ENCODE assay signal across 9 cellular contexts in genomic region chr1:228488818-228489674, GRCh38. TPM values are rescaled to one million over a fixed set of nuclear protein-coding genes. Genes with fewer than 3 reads are reported as not detected.
DNase-seq lines count a peak whose midpoint lies in the region; ATAC-seq, FAIRE-seq and TF ChIP-seq lines count a peak whose summit lies in the region.
"Had no signal": no experiment of that assay in that cellular context is flagged by ENCODE, and none has a peak within 500 bp of the region (broad histone marks: within the 10 kb centered on the region; RNA-seq: fewer than 3 reads in every experiment).

No MANE protein-coding gene starts in this region.

- 0 out of 2 replicates have a peak, but pooled peaks cover 2% of the 10 kb centered on the region for H3K27me3 ChIP-seq in GM23338 (ENCODE audit: insufficient read depth)
- no peaks in the 10 kb centered on the region for H3K27me3 ChIP-seq in lower lobe of right lung (ENCODE audit: low read depth)
- H3K27me3 ChIP-seq: gastroesophageal sphincter had no signal

- H3K9me2 ChIP-seq in GM23338 (ENCODE audit: insufficient read depth): no peaks in the 10 kb centered on the region

- peaks cover 42% of the 10 kb centered on the region for H3K36me3 Mint-ChIP-seq in GM23338 (ENCODE audit: low read depth)
- H3K36me3 Mint-ChIP-seq in activated naive CD8-positive, alpha-beta T cell treated with anti-CD3 and anti-CD28 coated beads for 36 hours: peaks cover 33% of the 10 kb centered on the region

- TF ChIP-seq POLR2A in A549 (IDR thresholded peaks at IDR 0.05; ENCODE audit: low read length): no peak

- H3K9me3 Mint-ChIP-seq in GM23338: no peaks in the 10 kb centered on the region
- H3K9me3 Mint-ChIP-seq in activated naive CD8-positive, alpha-beta T cell treated with anti-CD3 and anti-CD28 coated beads for 36 hours: no peaks in the 10 kb centered on the region

- DNase-seq in A549 (ENCODE audit: low read depth in 1 of 2, low spot score in 1 of 2) (no peak), GM23338 (ENCODE audit: low spot score) (no peak), lower lobe of right lung (no peak), OCI-M2 (lab: John Stamatoyannopoulos, UW; ENCODE audit: unreplicated experiment) (no peak), NOMO-1 treated with dmso at 0.1 percent for 144 hours (lab: John Stamatoyannopoulos, UW; ENCODE audit: unreplicated experiment) (no peak), cerebellar cortex (ENCODE audit: low spot score) (no peak)
- DNase-seq in activated naive CD8-positive, alpha-beta T cell treated with anti-CD3 and anti-CD28 coated beads for 36 hours: no peak

- TF ChIP-seq CTCF in A549 (IDR thresholded peaks at IDR 0.05) (no peak), GM23338 (conservative IDR thresholded peaks at IDR 0.05; ENCODE audit: low read depth in 2 of 2) (no peak), lower lobe of right lung (IDR thresholded peaks at IDR 0.05) (no peak)

- H3K36me3 ChIP-seq in GM23338 (ENCODE audit: insufficient read depth) (no peaks in the 10 kb centered on the region; the same call in 1 of the 2 replicates), lower lobe of right lung (peaks cover 42% of the 10 kb centered on the region)

- CTCF ChIA-PET in A549 (lab: Yijun Ruan, JAX): interaction anchor here (0.7 to 3.4 kb wide), 4 partner anchors 12 to 358 kb away, joined by 3 to 26 read pairs (median 4); no protein-coding TSS in a partner anchor

- peaks cover 15% of the 10 kb centered on the region for H3K27me3 Mint-ChIP-seq in GM23338 (ENCODE audit: insufficient read depth, low read depth, poor library complexity)
- H3K27me3 Mint-ChIP-seq in activated naive CD8-positive, alpha-beta T cell treated with anti-CD3 and anti-CD28 coated beads for 36 hours: no peaks in the 10 kb centered on the region

- no peak for FAIRE-seq in A549 (lab: Jason Lieb, UNC)

- no peak for TF ChIP-seq RAD21 in A549 (conservative IDR thresholded peaks at IDR 0.05 in 1 of 2, IDR thresholded peaks at IDR 0.05 in 1 of 2)

- peaks cover 17% of the 10 kb centered on the region for H3K4me1 Mint-ChIP-seq in GM23338
- peaks cover 33% of the 10 kb centered on the region for H3K4me1 Mint-ChIP-seq in activated naive CD8-positive, alpha-beta T cell treated with anti-CD3 and anti-CD28 coated beads for 36 hours

- H3K4me2 ChIP-seq in A549: peak overlapping the region; percentile 97
- H3K4me2 ChIP-seq in GM23338: peak overlapping the region; percentile 90; the same call in 1 of the 2 replicates

- peak overlapping the region; percentile 88; the same call in 1 of the 3 replicates for H3K4me3 ChIP-seq in A549
- H3K4me3 ChIP-seq in GM23338: peak overlapping the region; percentile 99
- peak overlapping the region; percentile 98 for H3K4me3 ChIP-seq in lower lobe of right lung

- H3K9me3 ChIP-seq in A549: no peaks in the 10 kb centered on the region
- H3K9me3 ChIP-seq in lower lobe of right lung: no peaks in the 10 kb centered on the region
- H3K9me3 ChIP-seq: gastroesophageal sphincter had no signal

- no peak overlapping the region for H3K27ac Mint-ChIP-seq in GM23338
- H3K27ac Mint-ChIP-seq in activated naive CD8-positive, alpha-beta T cell treated with anti-CD3 and anti-CD28 coated beads for 36 hours: peak overlapping the region; percentile 91

- no peak for ATAC-seq in A549
- no peak for ATAC-seq in GM23338
- ATAC-seq in lower lobe of right lung: no peak
- no peak for ATAC-seq in HG03175 (IDR thresholded peaks at IDR 0.05; ENCODE audit: unreplicated experiment)
- ATAC-seq: gastroesophageal sphincter had no signal

- no peak overlapping the region for H2AFZ ChIP-seq in GM23338

- POLR2A ChIA-PET in A549 (lab: Yijun Ruan, JAX): no interaction called here

- peaks cover 19% of the 10 kb centered on the region for H3K79me2 ChIP-seq in GM23338 (replicated peaks; ENCODE audit: insufficient read depth)

- H3F3A ChIP-seq in GM23338 (replicated peaks; ENCODE audit: low read depth): 0 out of 2 replicates have a peak, but pooled peaks cover 7% of the 10 kb centered on the region

- 92% methylated on average over 9 of the region's 9 CpGs for WGBS in A549 (ENCODE audit: missing lambda C conversion rate)

- intact Hi-C loops in lower lobe of right lung (cut with DNase I): no loop called here

- H3K27ac ChIP-seq in A549: peak overlapping the region; percentile 94 to 97; a peak in 5 of 6 replicates
- H3K27ac ChIP-seq in GM23338 (ENCODE audit: low read depth): no peak overlapping the region
- no peak overlapping the region for H3K27ac ChIP-seq in lower lobe of right lung

- peak overlapping the region; percentile 83 for H3K4me3 Mint-ChIP-seq in GM23338
- H3K4me3 Mint-ChIP-seq in activated naive CD8-positive, alpha-beta T cell treated with anti-CD3 and anti-CD28 coated beads for 36 hours: peak overlapping the region; percentile 92

- peaks cover 8% of the 10 kb centered on the region; the same call in 1 of the 2 replicates for H4K20me1 ChIP-seq in GM23338 (replicated peaks; ENCODE audit: insufficient read depth)

- TF ChIP-seq EP300 in A549 (IDR thresholded peaks at IDR 0.05): no peak

- H3K4me1 ChIP-seq in A549 (peaks cover 41% of the 10 kb centered on the region), GM23338 (ENCODE audit: insufficient read depth) (peaks cover 13% of the 10 kb centered on the region; the same call in 1 of the 2 replicates), lower lobe of right lung (peaks cover 38% of the 10 kb centered on the region)

TF ChIP-seq in A549, 52 proteins besides CTCF, POLR2A, EP300 and RAD21 (continues in another document):
- TF ChIP-seq HDAC2 (IDR thresholded peaks at IDR 0.05) (no peak), SREBF2 (IDR thresholded peaks at IDR 0.05) (no peak), TFCP2L1 (CRISPR knock-in tag; IDR thresholded peaks at IDR 0.05) (no peak), RNF2 (IDR thresholded peaks at IDR 0.05; ENCODE audit: borderline replicate concordance, low read depth) (no peak), HEYL (CRISPR knock-in tag; IDR thresholded peaks at IDR 0.05) (no peak), CEBPB (IDR thresholded peaks at IDR 0.05) (no peak), PHF8 (IDR thresholded peaks at IDR 0.05; ENCODE audit: borderline replicate concordance, low read depth) (no peak), CBX8 (IDR thresholded peaks at IDR 0.05) (no peak), ATOH8 (CRISPR knock-in tag; IDR thresholded peaks at IDR 0.05; ENCODE audit: low read depth) (no peak), SMC3 (IDR thresholded peaks at IDR 0.05) (no peak), MYC (IDR thresholded peaks at IDR 0.05; ENCODE audit: borderline replicate concordance, low read length) (no peak), MAFK (IDR thresholded peaks at IDR 0.05; ENCODE audit: partially characterized antibody) (no peak), KDM1A (IDR thresholded peaks at IDR 0.05; ENCODE audit: low read depth) (no peak), GATA3 (IDR thresholded peaks at IDR 0.05; ENCODE audit: borderline replicate concordance) (no peak), TP53 (CRISPR knock-in tag; IDR thresholded peaks at IDR 0.05) (no peak), HOXB13 (CRISPR knock-in tag; IDR thresholded peaks at IDR 0.05; ENCODE audit: low read depth) (no peak), FOSB (CRISPR knock-in tag; IDR thresholded peaks at IDR 0.05) (no peak)

TF ChIP-seq in GM23338, 12 proteins besides CTCF, POLR2A, EP300 and RAD21:
- 0 out of 2 replicates have a peak, but pooled peaks have one; percentile 3 for TF ChIP-seq POLR2AphosphoS5 (IDR thresholded peaks at IDR 0.05; ENCODE audit: low read depth)
- TF ChIP-seq JUNB (IDR thresholded peaks at IDR 0.05; ENCODE audit: unreplicated experiment): no peak

RNA-seq across cellular contexts. Expression of gene RNF187, which starts 1.9 kb away (rescaled TPM):
- 63.9 and 82.8 TPM in 2 replicates for polyA plus RNA-seq in A549 (2011; rRNA removed)
- polyA plus RNA-seq in A549 (2012; cell fraction: cytosol; rRNA removed): 54.8 and 62.8 TPM in 2 replicates
- polyA plus RNA-seq in A549 (2012; cell fraction: nucleus; rRNA removed): 45.0 and 45.5 TPM in 2 replicates
- polyA plus RNA-seq in A549 (2017; fragmentation: RNase III; extraction: RNeasy Plus Mini Kit Qiagen cat#74134 plus additional on column Dnase treatment): 52.7 to 67.5 TPM (median 64.5 TPM) in 3 replicates
- 60.3 and 74.0 TPM in 2 replicates for polyA minus RNA-seq in A549 (2011; rRNA and poly(A)+ RNA removed)
- total RNA-seq in GM23338 (2014; rRNA removed; shearing (Covaris generic)): 55.3 and 59.3 TPM in 2 replicates
- polyA plus RNA-seq in GM23338 (2016; fragmentation: Nextera tagmentation; extraction: Ambion mirVana): 24.8 and 28.7 TPM in 2 replicates
- 100 to 1,000 TPM; 119 to 125 TPM for total RNA-seq in activated naive CD8-positive, alpha-beta T cell treated with anti-CD3 and anti-CD28 coated beads for 36 hours
- total RNA-seq in lower lobe of right lung: 79.8 TPM

Comparison
In these comparisons a context has a peak if more than half of its experiments do, and no peak if none do; other contexts are left out.
1. H3K27ac ChIP-seq: peak in A549 (2 of 2); none in GM23338 (single experiment) and lower lobe of right lung (single experiment).
2. Peak in every context shown above with its lines, with median percentiles within 50 percentile points of each other: H3K4me3 ChIP-seq.